ENCODE assay signal across 17 cellular contexts in genomic region chr2:218832520-218832919, GRCh38. TPM values are rescaled to one million over a fixed set of nuclear protein-coding genes. Genes with fewer than 3 reads are reported as not detected.
DNase-seq lines count a peak whose midpoint lies in the region; ATAC-seq and TF ChIP-seq lines count a peak whose summit lies in the region.
"Had no signal": no experiment of that assay in that cellular context is flagged by ENCODE, and none has a peak within 500 bp of the region (broad histone marks: within the 10 kb centered on the region; RNA-seq: fewer than 3 reads in every experiment).

No MANE protein-coding gene starts in this region.

- in situ Hi-C loops in ACHN (cut with HindIII; ENCODE audit: low pct_ligation_motif_present, low pct_unique_long_range_greater_than_20kb, low sequenced_read_pairs), result no loop called here

- TF ChIP-seq POLR2A in erythroblast (IDR thresholded peaks at IDR 0.05; ENCODE audit: low read length), result no peak

- intact Hi-C loops in posterior vena cava (cut with DNase I), result no loop called here

- ATAC-seq in GM19324 (IDR thresholded peaks at IDR 0.05; ENCODE audit: low FRiP score, unreplicated experiment), result no peak
- ATAC-seq in GM18873 (IDR thresholded peaks at IDR 0.05; ENCODE audit: low FRiP score, unreplicated experiment), result no peak
- ATAC-seq: K562 had no signal

- DNase-seq in ACHN (peak; percentile 69), LHCN-M2 (ENCODE audit: low read depth) (peak; percentile 84), fibroblast of peridontal ligament (ENCODE audit: extremely low read depth) (peak; percentile 46), posterior vena cava (ENCODE audit: low spot score) (peak; percentile 82), erythroblast (lab: John Stamatoyannopoulos, UW) (no peak)
- no peak for DNase-seq in effector CD4-positive, alpha-beta T cell
- DNase-seq: activated CD4-positive, CD25-positive, alpha-beta regulatory T cell treated with anti-CD3 and anti-CD28 coated beads, Interleukin-2, amount 50 U/mL, for 72 hours; activated T-cell treated with anti-CD3 and anti-CD28 coated beads, Interleukin-2, amount 50 U/mL, for 1 hour; DMS153; NCI-H2081 treated with DMSO at 0.1 percent for 48 hours; NK-92 treated with Interleukin-12 subunit alpha and Interleukin-12 subunit beta, amount 100 ng/mL, for 24 hours; stimulated activated CD4-positive, alpha-beta T cell treated with anti-CD3 and anti-CD28 coated beads, Interleukin-15, amount 100 ng/mL, for 24 hours; uterus had no signal

RNA-seq across cellular contexts. Expression of gene PRKAG3, which starts 0.9 kb away (rescaled TPM):
- 0.46 TPM in 1 of 2 replicates, not detected in the other for total RNA-seq in LHCN-M2 (2014; rRNA removed)
- polyA plus RNA-seq in LHCN-M2 (2012), result 0.35 TPM
- under 1 TPM in 1 of 2 donors, not detected in 1; 0.23 TPM for total RNA-seq in posterior vena cava
- total RNA-seq: K562, lung microvascular endothelial cell, uterus had no signal
- polyA plus RNA-seq: K562 had no signal

RNA-seq across cellular contexts. Expression of gene WNT6, which starts 27.1 kb away (rescaled TPM):
- total RNA-seq in LHCN-M2 (2014; rRNA removed), result 0.23 TPM in 1 of 2 replicates, not detected in the other
- polyA plus RNA-seq in LHCN-M2 (2012), result not detected
- under 1 TPM; 0.23 to 0.24 TPM for total RNA-seq in posterior vena cava
- total RNA-seq: K562, lung microvascular endothelial cell had no signal
- polyA plus RNA-seq: K562 had no signal

RNA-seq across cellular contexts. Expression of gene WNT10A, which starts 48.1 kb away (rescaled TPM):
- total RNA-seq in LHCN-M2 (2014; rRNA removed), result 0.06 TPM in 1 of 2 replicates, not detected in the other
- not detected for polyA plus RNA-seq in LHCN-M2 (2012)
- not detected for total RNA-seq in posterior vena cava
- total RNA-seq: K562, lung microvascular endothelial cell had no signal
- polyA plus RNA-seq: K562 had no signal

RNA-seq across cellular contexts. Expression of gene CYP27A1, which starts 50.6 kb away (rescaled TPM):
- total RNA-seq in LHCN-M2 (2014; rRNA removed) (6.1 TPM in 2 replicates), posterior vena cava (10 to 100 TPM in 1 of 2 donors, 1 to 10 TPM in 1; 9.0 to 18.7 TPM)
- 6.4 TPM for polyA plus RNA-seq in LHCN-M2 (2012)
- polyA plus RNA-seq: K562 had no signal

Comparison
In these comparisons a context has a peak if more than half of its experiments do, and no peak if none do; other contexts are left out.
1. DNase-seq: peak in ACHN (single experiment), LHCN-M2 (single experiment), fibroblast of peridontal ligament (single experiment) and posterior vena cava (single experiment); none in effector CD4-positive, alpha-beta T cell (single experiment) and erythroblast (0 of 2).